Comparison of ENCODE assay signal across 17 cellular contexts in the genomic region with DNA sequence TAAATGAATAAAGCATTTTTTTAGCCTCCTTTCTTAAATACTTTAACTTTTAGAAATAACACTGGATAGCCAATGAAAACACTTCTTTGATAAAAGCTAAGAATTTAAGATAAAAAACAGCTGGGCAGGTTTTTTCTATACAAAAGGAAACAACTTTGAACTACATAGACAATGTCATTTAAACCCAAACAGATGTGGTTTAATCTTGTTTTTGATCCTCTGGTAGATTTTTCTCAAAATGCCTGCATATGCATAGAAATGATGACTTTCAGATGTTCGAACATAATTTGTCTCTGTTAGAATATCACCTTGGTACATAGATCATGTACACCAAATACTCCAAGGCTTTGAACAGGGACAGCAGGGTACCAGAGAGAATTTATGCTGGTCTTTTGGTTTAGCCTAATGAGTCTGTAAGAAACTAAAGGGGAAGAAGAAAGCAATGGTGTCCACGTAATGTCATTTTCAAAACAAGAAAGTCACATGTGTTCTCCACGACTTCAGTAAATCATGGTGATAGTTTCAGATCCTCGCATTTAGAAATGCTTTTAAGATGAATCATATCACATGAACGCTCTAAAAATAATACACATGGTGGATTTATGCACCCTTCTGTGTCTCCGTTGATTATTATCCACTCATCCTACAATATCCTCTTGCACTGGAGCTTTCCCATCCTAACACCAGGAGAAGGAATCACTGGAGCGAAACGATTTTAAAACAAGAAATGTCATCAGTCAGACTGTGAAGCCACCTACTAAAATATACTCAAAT.
DNase-seq lines count a peak whose midpoint lies in the region; ATAC-seq and TF ChIP-seq lines count a peak whose summit lies in the region.
"Had no signal": no experiment of that assay in that cellular context is flagged by ENCODE, and none has a peak within 500 bp of the region (broad histone marks: within the 10 kb centered on the region; RNA-seq: fewer than 3 reads in every experiment).

No MANE protein-coding gene starts in this region.

- H4K91ac ChIP-seq in neuronal stem cell (ENCODE audit: low read depth, low read length, poor library complexity) = no peak overlapping the region

- TF ChIP-seq CTCF in astrocyte of the spinal cord (IDR thresholded peaks at IDR 0.05; ENCODE audit: low read depth, low read length) (no peak), transverse colon (IDR thresholded peaks at IDR 0.05) (no peak)

- DNase-seq in HS-5 (ENCODE audit: low read depth) (peak; percentile 42), astrocyte of the spinal cord (ENCODE audit: low read depth, low spot score) (peak; percentile 60), kidney glomerular epithelial cell (lab: John Stamatoyannopoulos, UW) (peak; percentile 86), transverse colon (no peak), inferior parietal cortex (ENCODE audit: extremely low spot score) (no peak), neuronal stem cell (ENCODE audit: low spot score) (no peak)
- DNase-seq: activated CD4-positive, alpha-beta T cell treated with anti-CD3 and anti-CD28 coated beads for 36 hours; KG1; lower lobe of right lung; NCI-H1436 treated with DMSO at 0.1 percent for 48 hours; NCI-H510A treated with DMSO at 0.1 percent for 48 hours; T-helper 2 cell had no signal

- H3K4ac ChIP-seq in neuronal stem cell (ENCODE audit: low read length) = no peak overlapping the region

- H3K4me3 ChIP-seq in astrocyte of the spinal cord (ENCODE audit: low read depth, low read length) (no peak overlapping the region), transverse colon (no peak overlapping the region), neuronal stem cell (ENCODE audit: low read length in 2 of 2) (no peak overlapping the region)
- H3K4me3 ChIP-seq: HAP-1, lower lobe of right lung had no signal

- no peak overlapping the region for H2AFZ ChIP-seq in neuronal stem cell (ENCODE audit: low read length)

- H3K23ac ChIP-seq in neuronal stem cell (ENCODE audit: low read depth, low read length, poor library complexity) = no peak overlapping the region

- no peak overlapping the region for H2BK12ac ChIP-seq in neuronal stem cell (ENCODE audit: low read length)

- H3K27me3 ChIP-seq in transverse colon (no peaks in the 10 kb centered on the region), neuronal stem cell (ENCODE audit: control insufficient read depth in 3 of 3, insufficient read depth in 3 of 3, low read depth in 1 of 3, low read length in 3 of 3) (no peaks in the 10 kb centered on the region)

- H3K27ac ChIP-seq in transverse colon = peak overlapping the region in 3 of 4 donors; percentile 13 to 26 (median 14)
- H3K27ac ChIP-seq in neuronal stem cell (replicated peaks; ENCODE audit: low read length) = no peak overlapping the region
- H3K27ac ChIP-seq: lower lobe of right lung had no signal

- no peak overlapping the region for H3K4me2 ChIP-seq in neuronal stem cell (ENCODE audit: insufficient read depth, low read length, poor library complexity, severe bottlenecking)

- no peak overlapping the region for H3K9ac ChIP-seq in neuronal stem cell (ENCODE audit: low read depth, low read length, poor library complexity)

- 72 to 78% methylated on average over 8 of the region's 8 CpGs for WGBS in transverse colon (ENCODE audit: low coverage in 1 of 2), 2 donors
- WGBS in neuronal stem cell (ENCODE audit: extremely low coverage in 2 of 2, insufficient read length in 2 of 2, insufficient replicate concordance in 1 of 2), 2 donors = no CpG with 5 or more reads among the region's 8 CpGs

- H3K18ac ChIP-seq in neuronal stem cell (ENCODE audit: low read length) = no peak overlapping the region

- H3K36me3 ChIP-seq in transverse colon = no peaks in the 10 kb centered on the region
- no peaks in the 10 kb centered on the region for H3K36me3 ChIP-seq in neuronal stem cell (replicated peaks in 1 of 2; ENCODE audit: control insufficient read depth in 2 of 2, insufficient read depth in 2 of 2, low read length in 2 of 2)
- H3K36me3 ChIP-seq: HAP-1, lower lobe of right lung had no signal

- no peak overlapping the region for H2BK120ac ChIP-seq in neuronal stem cell (ENCODE audit: low read depth, low read length)

- H3K79me1 ChIP-seq in neuronal stem cell (ENCODE audit: low read depth, low read length) = no peaks in the 10 kb centered on the region

- intact Hi-C loops in transverse colon (cut with DNase I; ENCODE audit: low total_unique reads) = no loop called here

- H3K14ac ChIP-seq in neuronal stem cell (ENCODE audit: low read length) = no peak overlapping the region

- H3K4me1 ChIP-seq in transverse colon = peaks cover 0 to 7% (median 0%) of the 10 kb centered on the region in 4 donors
- H3K4me1 ChIP-seq in neuronal stem cell (ENCODE audit: control insufficient read depth in 2 of 2, insufficient read depth in 1 of 2, low read depth in 1 of 2, low read length in 2 of 2) = peaks cover 0 to 2% of the 10 kb centered on the region in 2 donors
- H3K4me1 ChIP-seq: lower lobe of right lung had no signal

- ATAC-seq in HG03354 (IDR thresholded peaks at IDR 0.05; ENCODE audit: poor library complexity, severe bottlenecking, unreplicated experiment) = no peak
- no peak for ATAC-seq in GM18907 (IDR thresholded peaks at IDR 0.05; ENCODE audit: unreplicated experiment)
- ATAC-seq: activated CD4-positive, alpha-beta T cell treated with anti-CD3 and anti-CD28 coated beads for 36 hours; activated naive CD4-positive, alpha-beta T cell treated with anti-CD3 and anti-CD28 coated beads, Interleukin-2, amount 50 U/mL, for 72 hours; lower lobe of right lung; stimulated activated effector memory CD8-positive, alpha-beta T cell treated with anti-CD3 and anti-CD28 coated beads, Interleukin-12 subunit alpha, Interleukin-12 subunit beta, amount 100 ng/mL, for 72 hours had no signal

- no peak overlapping the region for H2AK5ac ChIP-seq in neuronal stem cell (ENCODE audit: low read depth, low read length)

- H3K9me3 ChIP-seq in transverse colon (no peaks in the 10 kb centered on the region), neuronal stem cell (replicated peaks in 1 of 2; ENCODE audit: control insufficient read depth in 2 of 2, insufficient read depth in 1 of 2, low read depth in 1 of 2, low read length in 2 of 2) (no peaks in the 10 kb centered on the region)
- H3K9me3 ChIP-seq: HAP-1, lower lobe of right lung had no signal

- H2BK5ac ChIP-seq in neuronal stem cell (ENCODE audit: low read length) = no peak overlapping the region

- no peak overlapping the region for H4K8ac ChIP-seq in neuronal stem cell (ENCODE audit: low read depth, low read length)

- TF ChIP-seq EP300 in transverse colon (IDR thresholded peaks at IDR 0.05; ENCODE audit: low read depth) = no peak

- no peak for TF ChIP-seq POLR2A in transverse colon (IDR thresholded peaks at IDR 0.05)

- no peak overlapping the region for H2BK15ac ChIP-seq in neuronal stem cell (ENCODE audit: low read length)

- in situ Hi-C loops in astrocyte of the spinal cord (cut with HindIII; ENCODE audit: low sequenced_read_pairs) (no loop called here), transverse colon (cut with MboI; ENCODE audit: low pct_ligation_motif_present in 1 of 4, low pct_unique_long_range_greater_than_20kb in 1 of 4, low sequenced_read_pairs in 3 of 4) (no loop called here)

Comparison
In these comparisons a context has a peak if more than half of its experiments do, and no peak if none do; other contexts are left out.
1. DNase-seq: peak in HS-5 (single experiment), astrocyte of the spinal cord (single experiment) and kidney glomerular epithelial cell (single experiment); none in transverse colon (single experiment), inferior parietal cortex (single experiment) and neuronal stem cell (single experiment).